Comparison of ENCODE assay signal across 8 cellular contexts in genomic region chr15:28737521-28738199, GRCh38. TPM values are rescaled to one million over a fixed set of nuclear protein-coding genes. Genes with fewer than 3 reads are reported as not detected.
A peak's percentile ranks its signal among the peaks of the same experiment; 100 is the strongest.
DNase-seq lines count a peak whose midpoint lies in the region; ATAC-seq and TF ChIP-seq lines count a peak whose summit lies in the region.
"Not testable (repeated sequence)": the region's sequence is repeated elsewhere in the genome, so short reads cannot be mapped to it uniquely, and the experiment has no call there.

No MANE protein-coding gene starts in this region.

- peak overlapping the region; percentile 55 to 75 (median 67) for H3K4me3 ChIP-seq in BLaER1 treated with 17β-estradiol and CSF1 and Interleukin-3, amounts not matched to agents 10 nM and 100 nM
- H3K4me3 ChIP-seq in gastroesophageal sphincter = peak overlapping the region; percentile 42 to 64

- H3K4me1 ChIP-seq in BLaER1 treated with 17β-estradiol and CSF1 and Interleukin-3, amounts not matched to agents 10 nM and 100 nM; gastroesophageal sphincter: not testable (repeated sequence)

- peak overlapping the region; percentile 38 to 84 (median 82); a peak in 21 of 22 replicates for H3K9ac ChIP-seq in BLaER1 treated with 17β-estradiol and CSF1 and Interleukin-3, amounts not matched to agents 10 nM and 100 nM

- not testable (repeated sequence) for H3K9me3 ChIP-seq in BLaER1 treated with 17β-estradiol and CSF1 and Interleukin-3, amounts not matched to agents 10 nM and 100 nM (replicated peaks in 1 of 11); gastroesophageal sphincter

- peaks cover 22% of the 10 kb centered on the region for H3K27me3 Mint-ChIP-seq in WTC11 (ENCODE audit: low read depth)

- H3K27ac ChIP-seq in BLaER1 treated with 17β-estradiol and CSF1 and Interleukin-3, amounts not matched to agents 10 nM and 100 nM = peak overlapping the region in 9 of 11 experiments; percentile 62 to 88 (median 82); a peak in 18 of 22 replicates
- H3K27ac ChIP-seq in gastroesophageal sphincter = peak overlapping the region; percentile 80 to 93 (median 90)

- H3K27me3 ChIP-seq in BLaER1 treated with 17β-estradiol and CSF1 and Interleukin-3, amounts not matched to agents 10 nM and 100 nM; gastroesophageal sphincter: not testable (repeated sequence)

- H3K9me3 Mint-ChIP-seq in WTC11 = not testable (repeated sequence)

- not testable (repeated sequence) for TF ChIP-seq EP300 in gastroesophageal sphincter (IDR thresholded peaks at IDR 0.05)

- H3K27ac Mint-ChIP-seq in WTC11 = not testable (repeated sequence)

- WGBS in gastroesophageal sphincter (ENCODE audit: low coverage in 1 of 2), 2 donors = no CpG with 5 or more reads among the region's 101 CpGs

- CTCF ChIA-PET in WTC11 (lab: Charles Lee) = not testable (repeated sequence)

- peak; percentile 29 to 48 for TF ChIP-seq POLR2A in gastroesophageal sphincter (IDR thresholded peaks at IDR 0.05)

- TF ChIP-seq CTCF in WTC11 (IDR thresholded peaks at IDR 0.05) = not testable (repeated sequence)
- peak in 1 of 4 experiments; percentile 3 for TF ChIP-seq CTCF in gastroesophageal sphincter (IDR thresholded peaks at IDR 0.05)

- H3K4me3 Mint-ChIP-seq in WTC11 = peak overlapping the region; percentile 54

- not testable (repeated sequence) for H4K20me1 ChIP-seq in BLaER1 treated with 17β-estradiol and CSF1 and Interleukin-3, amounts not matched to agents 10 nM and 100 nM

- H3K36me3 ChIP-seq in BLaER1 treated with 17β-estradiol and CSF1 and Interleukin-3, amounts not matched to agents 10 nM and 100 nM; gastroesophageal sphincter: not testable (repeated sequence)

- ATAC-seq in GM21390 (IDR thresholded peaks at IDR 0.05; ENCODE audit: unreplicated experiment) (peak; percentile 59), HG03521 (IDR thresholded peaks at IDR 0.05; ENCODE audit: unreplicated experiment) (peak; percentile 43), WTC11 (peak; percentile 89), gastroesophageal sphincter (peak; percentile 95)

- not testable (repeated sequence) for H3K4me1 Mint-ChIP-seq in WTC11

- POLR2A ChIA-PET in WTC11 (lab: Charles Lee) = not testable (repeated sequence)

- peak overlapping the region; percentile 57 to 76 (median 68) for H3K4me2 ChIP-seq in BLaER1 treated with 17β-estradiol and CSF1 and Interleukin-3, amounts not matched to agents 10 nM and 100 nM

- not testable (repeated sequence) for H3K36me3 Mint-ChIP-seq in WTC11

- DNase-seq in WTC11 (ENCODE audit: low spot score) (peak; percentile 27), astrocyte of the hippocampus (ENCODE audit: low read depth, low spot score) (peak; percentile 74), mucosa of gallbladder (ENCODE audit: low spot score) (peak; percentile 22)
- DNase-seq in stimulated activated CD8-positive, alpha-beta memory T cell treated with anti-CD3 and anti-CD28 coated beads, Interleukin-12 subunit alpha, Interleukin-12 subunit beta, amount 100 ng/mL, for 4 hours (ENCODE audit: low read depth) = peak; percentile 10

RNA-seq across cellular contexts. Expression of gene GOLGA8M, which starts 25.4 kb away (rescaled TPM):
- total RNA-seq in WTC11 (2021) (0.39 TPM in 1 of 3 replicates, not detected in the others), gastroesophageal sphincter (1 to 10 TPM in 1 of 4 donors, under 1 TPM in 2, not detected in 1; 0.77 to 1.9 (median 0.94) TPM), mucosa of gallbladder (2.8 TPM)

Comparison
In these comparisons a context has a peak if more than half of its experiments do, and no peak if none do; other contexts are left out.
1. Peak in every context shown above with its lines: DNase-seq, ATAC-seq, H3K4me3 ChIP-seq and H3K27ac ChIP-seq.
2. ATAC-seq: peak in every context shown above with its lines; median percentile 95 in gastroesophageal sphincter; 89 in WTC11; 59 in GM21390; 43 in HG03521.
3. DNase-seq: peak in every context shown above with its lines; median percentile 74 in astrocyte of the hippocampus; 27 in WTC11; 22 in mucosa of gallbladder; 10 in stimulated activated CD8-positive, alpha-beta memory T cell treated with anti-CD3 and anti-CD28 coated beads, Interleukin-12 subunit alpha, Interleukin-12 subunit beta, amount 100 ng/mL, for 4 hours.